In the genomic region with DNA sequence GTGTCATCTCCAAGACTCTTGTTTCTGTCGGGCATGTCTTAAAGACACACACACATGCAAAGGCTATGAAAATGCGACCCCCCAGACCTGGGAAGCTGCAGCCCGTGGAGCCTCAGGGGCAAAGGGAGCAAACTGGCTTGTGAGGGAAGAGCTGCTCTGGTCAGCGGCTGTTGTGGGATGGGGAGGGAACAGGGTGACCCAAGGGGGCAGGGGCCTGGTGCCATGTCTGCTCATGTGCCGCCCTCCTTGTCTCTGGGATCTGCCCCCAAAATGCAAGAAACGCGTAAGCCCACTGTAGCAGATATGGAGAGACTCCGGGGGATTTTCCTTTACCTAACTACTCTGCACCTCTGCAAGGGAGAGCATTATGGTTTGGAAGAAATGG, we compare ENCODE assay signal across 26 cellular contexts.
"Had no signal": no experiment of that assay in that cellular context is flagged by ENCODE, and none has a peak within 500 bp of the region (broad histone marks: within the 10 kb centered on the region; RNA-seq: fewer than 3 reads in every experiment).

No MANE protein-coding gene starts in this region.

- H3K27me3 ChIP-seq: adrenal gland, ascending aorta, brain microvascular endothelial cell, esophagus squamous epithelium, gastroesophageal sphincter, heart left ventricle had no signal

- H3K27ac ChIP-seq: ascending aorta, brain microvascular endothelial cell, epithelial cell of prostate, esophagus squamous epithelium, gastroesophageal sphincter had no signal

- DNase-seq: activated CD4-positive, alpha-beta memory T cell treated with anti-CD3 and anti-CD28 coated beads, Interleukin-2, amount 10 ng/mL, durations not matched to agents 7 days and 5 days; activated CD4-positive, alpha-beta T cell treated with anti-CD3 and anti-CD28 coated beads for 1 hour; activated CD4-positive, alpha-beta T cell treated with anti-CD3 and anti-CD28 coated beads for 4 hours; activated CD4-positive, alpha-beta T cell treated with anti-CD3 and anti-CD28 coated beads, Interleukin-2, amount 10 ng/mL, durations not matched to agents 7 days and 5 days; activated CD4-positive, alpha-beta T cell treated with anti-CD3 and anti-CD28 coated beads, Interleukin-2, amount 50 U/mL, for 4 hours; activated CD8-positive, alpha-beta memory T cell treated with anti-CD3 and anti-CD28 coated beads, Interleukin-2, amount 50 U/mL, for 48 hours; activated naive CD4-positive, alpha-beta T cell; activated naive CD4-positive, alpha-beta T cell treated with anti-CD3 and anti-CD28 coated beads, Interleukin-2, amount 10 ng/mL, durations not matched to agents 7 days and 5 days; activated T-cell treated with anti-CD3 and anti-CD28 coated beads for 4 hours; activated T-cell treated with anti-CD3 and anti-CD28 coated beads, Interleukin-2, amount 50 U/mL, for 24 hours; activated T-cell treated with anti-CD3 and anti-CD28 coated beads, Interleukin-2, amount 50 U/mL, for 72 hours; adrenal gland; amygdala; brain microvascular endothelial cell; cortex of kidney; dermis blood vessel endothelial cell; effector CD8-positive, alpha-beta T cell; esophagus squamous epithelium; foreskin melanocyte; heart left ventricle; T-helper 2 cell had no signal

- H3K4me3 ChIP-seq: adrenal gland, ascending aorta, esophagus squamous epithelium, gastroesophageal sphincter, heart left ventricle had no signal

- H3K36me3 ChIP-seq: adrenal gland, brain microvascular endothelial cell had no signal

- ATAC-seq: activated naive CD4-positive, alpha-beta T cell treated with anti-CD3 and anti-CD28 coated beads, Interleukin-2, amount 50 U/mL, for 72 hours; activated T-cell treated with anti-CD3 and anti-CD28 coated beads, Interleukin-2, amount 50 U/mL, for 72 hours; gastroesophageal sphincter; heart left ventricle; WTC11 had no signal

- H3K9me3 ChIP-seq: adrenal gland, ascending aorta, esophagus squamous epithelium, gastroesophageal sphincter, heart left ventricle had no signal
